In the genomic region with DNA sequence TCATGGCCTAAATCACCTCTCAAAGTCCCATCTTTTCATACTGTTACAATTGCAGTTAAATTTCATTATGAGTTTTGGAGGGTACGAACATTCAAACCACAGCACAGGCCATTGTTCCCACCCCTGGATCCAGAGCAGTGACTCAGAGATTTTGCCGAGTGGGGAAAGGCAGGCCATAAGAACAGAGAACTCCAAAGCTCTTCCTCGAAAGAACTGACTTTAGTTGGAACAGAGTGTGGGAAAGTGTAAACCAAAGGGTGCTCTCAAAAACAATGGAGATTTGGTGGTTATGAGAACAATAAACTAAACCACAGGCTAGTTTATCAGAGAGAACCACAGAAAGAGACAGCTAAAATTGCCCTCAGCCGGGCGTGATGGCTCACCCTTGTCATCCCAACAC, we compare ENCODE assay signal across 16 cellular contexts. TPM values are rescaled to one million over a fixed set of nuclear protein-coding genes. Genes with fewer than 3 reads are reported as not detected.
"Had no signal": no experiment of that assay in that cellular context is flagged by ENCODE, and none has a peak within 500 bp of the region (broad histone marks: within the 10 kb centered on the region; RNA-seq: fewer than 3 reads in every experiment).

No MANE protein-coding gene starts in this region.

- DNase-seq: activated naive CD4-positive, alpha-beta T cell treated with anti-CD3 and anti-CD28 coated beads, Interleukin-2, amount 10 ng/mL, durations not matched to agents 7 days and 5 days; activated T-cell treated with anti-CD3 and anti-CD28 coated beads, Interleukin-2, amount 50 U/mL, for 1 hour; central memory CD4-positive, alpha-beta T cell; left colon; mucosa of descending colon; natural killer cell; right lobe of liver; spleen had no signal

- H3K27me3 ChIP-seq: ascending aorta, gastroesophageal sphincter, heart right ventricle, right lobe of liver, spleen, suprapubic skin had no signal

- H3K36me3 ChIP-seq: ascending aorta, right lobe of liver had no signal

- H3K9me3 ChIP-seq: ascending aorta, gastroesophageal sphincter, heart right ventricle, mucosa of descending colon, right lobe of liver, suprapubic skin had no signal

- H3K4me3 ChIP-seq: ascending aorta, coronary artery, gastroesophageal sphincter, heart right ventricle, mucosa of descending colon, right lobe of liver, spleen, suprapubic skin had no signal

- H3K27ac ChIP-seq: ascending aorta, coronary artery, gastroesophageal sphincter, right lobe of liver, spleen, suprapubic skin had no signal

RNA-seq across cellular contexts. Expression of a gene that starts 53.2 kb away (rescaled TPM):
- total RNA-seq: lung microvascular endothelial cell, natural killer cell, progenitor cell of endocrine pancreas, right lobe of liver, SK-MEL-5, suprapubic skin had no signal
